Comparison of ENCODE assay signal across 1 cellular context in genomic region chr2:131417886-131418285, GRCh38.
TF ChIP-seq lines count a peak whose summit lies in the region.

No MANE protein-coding gene starts in this region.

TF ChIP-seq in IMR-90, 13 proteins besides CTCF, POLR2A, EP300 and RAD21 (continued from another document):
- TF ChIP-seq MAFK (IDR thresholded peaks at IDR 0.05; ENCODE audit: low read depth, low read length) (no peak), USF2 (IDR thresholded peaks at IDR 0.05; ENCODE audit: low read depth, low read length) (no peak), CEBPB (IDR thresholded peaks at IDR 0.05; ENCODE audit: low read depth, low read length) (no peak), FOS (IDR thresholded peaks at IDR 0.05; ENCODE audit: low read depth, low read length) (no peak), RFX5 (IDR thresholded peaks at IDR 0.05; ENCODE audit: low read depth, low read length) (no peak), BHLHE40 (IDR thresholded peaks at IDR 0.05; ENCODE audit: low read depth, low read length) (no peak), RCOR1 (IDR thresholded peaks at IDR 0.05; ENCODE audit: insufficient replicate concordance, low read length) (no peak), ELK1 (IDR thresholded peaks at IDR 0.05; ENCODE audit: borderline replicate concordance, low read depth, low read length) (no peak), SMC3 (IDR thresholded peaks at IDR 0.05; ENCODE audit: low read depth, low read length) (no peak)
